ENCODE assay signal across 8 cellular contexts in genomic region chr12:40104461-40105264, GRCh38. TPM values are rescaled to one million over a fixed set of nuclear protein-coding genes. Genes with fewer than 3 reads are reported as not detected.
DNase-seq lines count a peak whose midpoint lies in the region; ATAC-seq and TF ChIP-seq lines count a peak whose summit lies in the region.

No MANE protein-coding gene starts in this region.

- H3K4me1 Mint-ChIP-seq in activated naive CD8-positive, alpha-beta T cell treated with anti-CD3 and anti-CD28 coated beads for 36 hours: peaks cover 39% of the 10 kb centered on the region

- TF ChIP-seq POLR2A in suprapubic skin (IDR thresholded peaks at IDR 0.05): no peak

- H3K4me2 ChIP-seq in BLaER1: peak overlapping the region; percentile 98

- H4K20me1 ChIP-seq in BLaER1: no peaks in the 10 kb centered on the region; the same call in 1 of the 2 replicates

- H3K4me1 ChIP-seq in BLaER1 (peaks cover 13% of the 10 kb centered on the region; the same call in 1 of the 2 replicates), suprapubic skin (peaks cover 24% of the 10 kb centered on the region)

- no peak overlapping the region for H3K27ac Mint-ChIP-seq in activated naive CD8-positive, alpha-beta T cell treated with anti-CD3 and anti-CD28 coated beads for 36 hours

- no peaks in the 10 kb centered on the region for H3K9me3 Mint-ChIP-seq in activated naive CD8-positive, alpha-beta T cell treated with anti-CD3 and anti-CD28 coated beads for 36 hours

- peak overlapping the region; percentile 85 for H3K9ac ChIP-seq in BLaER1

- no peak for TF ChIP-seq EP300 in suprapubic skin (IDR thresholded peaks at IDR 0.05)

- H3K27me3 ChIP-seq in BLaER1 (no peaks in the 10 kb centered on the region), suprapubic skin (peaks cover 3% of the 10 kb centered on the region)

- no peaks in the 10 kb centered on the region for H3K36me3 ChIP-seq in BLaER1
- no peaks in the 10 kb centered on the region for H3K36me3 ChIP-seq in suprapubic skin

- peak overlapping the region; percentile 84 for H3K4me3 Mint-ChIP-seq in activated naive CD8-positive, alpha-beta T cell treated with anti-CD3 and anti-CD28 coated beads for 36 hours

- peaks cover 20% of the 10 kb centered on the region for H3K27me3 Mint-ChIP-seq in activated naive CD8-positive, alpha-beta T cell treated with anti-CD3 and anti-CD28 coated beads for 36 hours

- no peak for TF ChIP-seq CTCF in suprapubic skin (IDR thresholded peaks at IDR 0.05)

- H3K27ac ChIP-seq in BLaER1 (no peak overlapping the region), suprapubic skin (peak overlapping the region; percentile 86)

- H3K9me3 ChIP-seq in BLaER1 (no peaks in the 10 kb centered on the region), suprapubic skin (no peaks in the 10 kb centered on the region)

- DNase-seq in activated naive CD8-positive, alpha-beta T cell treated with anti-CD3 and anti-CD28 coated beads for 36 hours: no peak
- DNase-seq in inferior parietal cortex (ENCODE audit: extremely low spot score): peak; percentile 20
- DNase-seq in suprapubic skin (ENCODE audit: low spot score in 2 of 2): peak in 1 of 2 donors; percentile 71
- DNase-seq in NK-92 (lab: John Stamatoyannopoulos, UW; ENCODE audit: unreplicated experiment): no peak
- DNase-seq in dedifferentiated amniotic fluid mesenchymal stem cell (ENCODE audit: extremely low spot score): no peak

- 29% methylated on average over 10 of the region's 20 CpGs for WGBS in suprapubic skin

- peaks cover 5% of the 10 kb centered on the region for H3K36me3 Mint-ChIP-seq in activated naive CD8-positive, alpha-beta T cell treated with anti-CD3 and anti-CD28 coated beads for 36 hours

- ATAC-seq in HG03025 (IDR thresholded peaks at IDR 0.05; ENCODE audit: low FRiP score, unreplicated experiment) (peak; percentile 9), GM18868 (IDR thresholded peaks at IDR 0.05; ENCODE audit: unreplicated experiment) (no peak)

- peak overlapping the region; percentile 93 for H3K4me3 ChIP-seq in BLaER1
- peak overlapping the region; percentile 75 for H3K4me3 ChIP-seq in suprapubic skin

RNA-seq across cellular contexts. Expression of gene SLC2A13, which starts 1.2 kb away (rescaled TPM):
- 1 to 10 TPM; 4.9 to 5.6 TPM for total RNA-seq in activated naive CD8-positive, alpha-beta T cell treated with anti-CD3 and anti-CD28 coated beads for 36 hours
- 10 to 100 TPM; 10.4 to 14.1 (median 13.4) TPM for total RNA-seq in suprapubic skin
